In the genomic region with DNA sequence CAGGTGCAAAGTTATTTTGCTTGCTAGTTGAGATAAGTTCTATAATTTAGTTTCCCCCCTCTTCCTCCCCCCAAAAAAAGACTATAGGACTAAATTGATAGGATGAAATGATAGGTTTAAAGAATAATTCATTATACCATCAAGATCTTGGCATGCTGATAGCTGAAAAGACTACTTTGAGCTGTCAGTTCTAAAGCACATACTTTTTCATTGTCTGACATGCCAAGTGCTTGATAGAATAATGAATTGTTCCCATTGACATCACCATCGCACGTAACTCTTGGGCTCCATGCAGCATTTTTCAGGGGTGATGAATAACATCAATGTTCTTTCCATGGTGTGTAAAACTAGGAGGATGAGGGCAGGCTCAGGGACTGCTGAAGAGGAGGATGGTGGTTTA, we compare ENCODE assay signal across 37 cellular contexts. TPM values are rescaled to one million over a fixed set of nuclear protein-coding genes. Genes with fewer than 3 reads are reported as not detected.
"Had no signal": no experiment of that assay in that cellular context is flagged by ENCODE, and none has a peak within 500 bp of the region (broad histone marks: within the 10 kb centered on the region; RNA-seq: fewer than 3 reads in every experiment).

No MANE protein-coding gene starts in this region.

- H3K4me2 ChIP-seq: KMS-11 had no signal

- H3K36me3 ChIP-seq: MG63 had no signal

- H3K9me3 ChIP-seq: MG63 had no signal

- H3K4me3 ChIP-seq: MG63 had no signal

- DNase-seq: Karpas-422, Kasumi-1, MG63, MM.1S, MV-4-11, NCI-H1048, NCI-H1092, NCI-H1092 treated with DMSO at 0.1 percent for 48 hours, NCI-H1105, NCI-H1105 treated with DMSO at 0.1 percent for 48 hours, NCI-H1417, NCI-H1417 treated with DMSO at 0.1 percent for 48 hours, NCI-H1436, NCI-H1436 treated with DMSO at 0.1 percent for 48 hours, NCI-H146, NCI-H1694, NCI-H1694 treated with DMSO at 0.1 percent for 48 hours, NCI-H187, NCI-H187 treated with DMSO at 0.1 percent for 48 hours, NCI-H1930, NCI-H2029, NCI-H2029 treated with DMSO at 0.1 percent for 48 hours, NCI-H2081, NCI-H2081 treated with DMSO at 0.1 percent for 48 hours, NCI-H2107, NCI-H2171, NCI-H2171 treated with DMSO at 0.1 percent for 48 hours, NCI-H2227 treated with DMSO at 0.1 percent for 48 hours, NCI-H226, NCI-H345, NCI-H446, NCI-H446 treated with DMSO at 0.1 percent for 48 hours, NCI-H510A had no signal

- H3K27ac ChIP-seq: KMS-11 had no signal

- H3K9ac ChIP-seq: KMS-11 had no signal

- H3K27me3 ChIP-seq: MG63 had no signal

RNA-seq across cellular contexts. Expression of a gene that starts 32.3 kb away (rescaled TPM):
- total RNA-seq: LHCN-M2, M059J, MCF 10A had no signal
